1 cellular context compared by ENCODE assay signal in genomic region chr1:192986110-192986747, GRCh38.
TF ChIP-seq lines count a peak whose summit lies in the region.

No MANE protein-coding gene starts in this region.

TF ChIP-seq in K562, 482 proteins besides CTCF, POLR2A, EP300 and RAD21 (continued from another document and continues in another):
- TF ChIP-seq POLR2AphosphoS5 (IDR thresholded peaks at IDR 0.05; ENCODE audit: control insufficient read depth, insufficient read depth, low read depth, low read length): peak; percentile 96
- no peak for TF ChIP-seq XRCC3 (IDR thresholded peaks at IDR 0.05)
- peak; percentile 75; the same call in 1 of the 2 replicates for TF ChIP-seq JUND (IDR thresholded peaks at IDR 0.05; ENCODE audit: borderline replicate concordance, low read depth, low read length)
- TF ChIP-seq JUND (tag; IDR thresholded peaks at IDR 0.05; ENCODE audit: borderline replicate concordance, low read depth, low read length): peak; percentile 79; the same call in 2 of the 3 replicates
- no peak for TF ChIP-seq RFX5 (IDR thresholded peaks at IDR 0.05; ENCODE audit: low read depth, low read length)
- TF ChIP-seq RFX1 (IDR thresholded peaks at IDR 0.05): no peak
- peak; percentile 83; the same call in 1 of the 2 replicates for TF ChIP-seq NFATC3 (IDR thresholded peaks at IDR 0.05)
- TF ChIP-seq POLR2AphosphoS2 (IDR thresholded peaks at IDR 0.05; ENCODE audit: low read length): no peak
- TF ChIP-seq RUNX1 (IDR thresholded peaks at IDR 0.05; ENCODE audit: low read depth): no peak
- no peak for TF ChIP-seq SRSF9 (IDR thresholded peaks at IDR 0.05; ENCODE audit: borderline replicate concordance, low read depth, low read length)
- TF ChIP-seq RBFOX2 (IDR thresholded peaks at IDR 0.05; ENCODE audit: low read depth, low read length): no peak
- TF ChIP-seq TBL1XR1 (IDR thresholded peaks at IDR 0.05; ENCODE audit: low read length in 2 of 2): no peak
- TF ChIP-seq RBBP5 (IDR thresholded peaks at IDR 0.05; ENCODE audit: borderline replicate concordance, insufficient read depth, low read length, poor library complexity, severe bottlenecking): no peak
- no peak for TF ChIP-seq RFX7 (CRISPR knock-in tag; IDR thresholded peaks at IDR 0.05)
- TF ChIP-seq ZNF668 (CRISPR knock-in tag; IDR thresholded peaks at IDR 0.05): no peak
- no peak for TF ChIP-seq THAP12 (CRISPR knock-in tag; IDR thresholded peaks at IDR 0.05)
- TF ChIP-seq ZNF354B (CRISPR knock-in tag; IDR thresholded peaks at IDR 0.05): no peak
- TF ChIP-seq ATF6 (CRISPR knock-in tag; IDR thresholded peaks at IDR 0.05): no peak
- no peak for TF ChIP-seq ELK1 (CRISPR knock-in tag; IDR thresholded peaks at IDR 0.05)
- no peak for TF ChIP-seq HCFC1 (IDR thresholded peaks at IDR 0.05; ENCODE audit: low read depth, low read length)
- TF ChIP-seq KLF10 (CRISPR knock-in tag; IDR thresholded peaks at IDR 0.05): no peak
- no peak for TF ChIP-seq ZNF561 (CRISPR knock-in tag; conservative IDR thresholded peaks at IDR 0.05)
- TF ChIP-seq MECOM (CRISPR knock-in tag; IDR thresholded peaks at IDR 0.05): 0 out of 2 replicates have a peak, but pooled peaks have one; percentile 51
- TF ChIP-seq PTTG1 (tag; IDR thresholded peaks at IDR 0.05; ENCODE audit: low read depth): no peak
- no peak for TF ChIP-seq ZNF347 (CRISPR knock-in tag; IDR thresholded peaks at IDR 0.05; ENCODE audit: low read depth)
- peak; percentile 95 for TF ChIP-seq PHB2 (IDR thresholded peaks at IDR 0.05; ENCODE audit: low read depth)
- TF ChIP-seq MXD1 (CRISPR knock-in tag; IDR thresholded peaks at IDR 0.05; ENCODE audit: borderline replicate concordance, poor library complexity, severe bottlenecking): no peak
- peak; percentile 87 for TF ChIP-seq MLLT1 (IDR thresholded peaks at IDR 0.05)
- no peak for TF ChIP-seq ERF (CRISPR knock-in tag; IDR thresholded peaks at IDR 0.05)
- peak; percentile 92 for TF ChIP-seq FOXM1 (IDR thresholded peaks at IDR 0.05; ENCODE audit: low read depth)
- no peak for TF ChIP-seq FOXM1 (CRISPR knock-in tag; IDR thresholded peaks at IDR 0.05; ENCODE audit: low read depth)
- TF ChIP-seq CTCFL (IDR thresholded peaks at IDR 0.05; ENCODE audit: borderline replicate concordance, insufficient read depth, low read depth, low read length, poor library complexity, severe bottlenecking): no peak
- 0 out of 4 replicates have a peak, but pooled peaks of 1 of the 2 experiments have one; percentile 36 for TF ChIP-seq ZNF639 (CRISPR knock-in tag; conservative IDR thresholded peaks at IDR 0.05 in 1 of 2, IDR thresholded peaks at IDR 0.05 in 1 of 2)
- no peak for TF ChIP-seq DDX20 (tag; IDR thresholded peaks at IDR 0.05; ENCODE audit: low read depth)
- TF ChIP-seq ZBTB5 (IDR thresholded peaks at IDR 0.05): peak; percentile 50; the same call in 1 of the 2 replicates
- 0 out of 4 replicates have a peak, but pooled peaks of 1 of the 2 experiments have one; percentile 33 for TF ChIP-seq CSDE1 (IDR thresholded peaks at IDR 0.05)
- no peak for TF ChIP-seq NR3C1 (CRISPR knock-in tag; IDR thresholded peaks at IDR 0.05)
- peak; percentile 84 for TF ChIP-seq MYBL2 (IDR thresholded peaks at IDR 0.05; ENCODE audit: low read depth)
- no peak for TF ChIP-seq MYBL2 (CRISPR knock-in tag; IDR thresholded peaks at IDR 0.05; ENCODE audit: borderline replicate concordance)
- no peak for TF ChIP-seq IFI16 (CRISPR knock-in tag; IDR thresholded peaks at IDR 0.05)
- no peak for TF ChIP-seq SRSF3 (IDR thresholded peaks at IDR 0.05; ENCODE audit: insufficient read depth, low read length)
- peak; percentile 95 for TF ChIP-seq BCOR (IDR thresholded peaks at IDR 0.05)
- TF ChIP-seq ZBTB17 (CRISPR knock-in tag; IDR thresholded peaks at IDR 0.05): peak; percentile 77; the same call in 1 of the 2 replicates
- TF ChIP-seq ZNF584 (CRISPR knock-in tag; IDR thresholded peaks at IDR 0.05; ENCODE audit: low read depth): no peak
- no peak for TF ChIP-seq ZNF277 (CRISPR knock-in tag; IDR thresholded peaks at IDR 0.05; ENCODE audit: borderline replicate concordance)
- no peak for TF ChIP-seq BCL6 (CRISPR knock-in tag; IDR thresholded peaks at IDR 0.05)
- TF ChIP-seq ZNF830 (CRISPR knock-in tag; IDR thresholded peaks at IDR 0.05): no peak
- TF ChIP-seq SAP30 (IDR thresholded peaks at IDR 0.05; ENCODE audit: borderline replicate concordance, insufficient read depth, low read depth, low read length, poor library complexity, severe bottlenecking): no peak
- no peak for TF ChIP-seq PTRF (tag; IDR thresholded peaks at IDR 0.05)
- no peak for TF ChIP-seq SIN3B (IDR thresholded peaks at IDR 0.05; ENCODE audit: low read depth)
- TF ChIP-seq CXXC5 (CRISPR knock-in tag; IDR thresholded peaks at IDR 0.05): peak; percentile 97
- TF ChIP-seq TFAP4 (CRISPR knock-in tag; IDR thresholded peaks at IDR 0.05; ENCODE audit: borderline replicate concordance): peak; percentile 88
- no peak for TF ChIP-seq POLR3G (IDR thresholded peaks at IDR 0.05; ENCODE audit: extremely low read depth, insufficient read length, insufficient replicate concordance)
- no peak for TF ChIP-seq ZZZ3 (IDR thresholded peaks at IDR 0.05)
